Comparison of ENCODE assay signal across 8 cellular contexts in genomic region chr11:67437082-67437821, GRCh38. TPM values are rescaled to one million over a fixed set of nuclear protein-coding genes. Genes with fewer than 3 reads are reported as not detected.
DNase-seq lines count a peak whose midpoint lies in the region; ATAC-seq and TF ChIP-seq lines count a peak whose summit lies in the region.

PTPRCAP (minus strand) TSS chr11:67437682; CDS start chr11:67437619, 63 bp downstream.

- H3K27me3 ChIP-seq in testis: no peaks in the 10 kb centered on the region

- H3K4me3 ChIP-seq in testis: no peak within 1 kb of the TSS

- intact Hi-C loops in testis (cut with DNase I; ENCODE audit: low total_unique reads): no loop called here

- H3K4me3 Mint-ChIP-seq in T-cell: peak within 1 kb of the TSS; percentile 91 to 99 (median 92)
- peak within 1 kb of the TSS; percentile 94 for H3K4me3 Mint-ChIP-seq in activated naive CD8-positive, alpha-beta T cell treated with anti-CD3 and anti-CD28 coated beads, Interleukin-2, amount 50 U/mL, for 24 hours

- peak; percentile 95 for TF ChIP-seq POLR2A in GM18526 (IDR thresholded peaks at IDR 0.05; ENCODE audit: extremely low read depth, insufficient read length)
- TF ChIP-seq POLR2A in testis (IDR thresholded peaks at IDR 0.05): no peak

- peak; percentile 67 to 71 (median 70) for ATAC-seq in T-cell (replicated peaks in 1 of 4)
- peak; percentile 13 for ATAC-seq in activated naive CD8-positive, alpha-beta T cell treated with anti-CD3 and anti-CD28 coated beads, Interleukin-2, amount 50 U/mL, for 24 hours

- no peak for TF ChIP-seq CTCF in testis (IDR thresholded peaks at IDR 0.05)

- no peaks in the 10 kb centered on the region for H3K9me3 ChIP-seq in testis

- H3K27ac Mint-ChIP-seq in T-cell: peak within 1 kb of the TSS; percentile 91 to 95
- peak within 1 kb of the TSS; percentile 91 for H3K27ac Mint-ChIP-seq in activated naive CD8-positive, alpha-beta T cell treated with anti-CD3 and anti-CD28 coated beads, Interleukin-2, amount 50 U/mL, for 24 hours

- H3K27ac ChIP-seq in testis: no peak within 1 kb of the TSS

- CTCF ChIA-PET in T-cell (lab: Charles Lee): interaction anchor here in 1 of 2 donors (0.6 to 2.0 kb wide), 6 partner anchors 9 to 68 kb away, joined by 3 to 7 read pairs (median 4); partner anchors contain the start of genes PITPNM1, PPP1CA and RPS6KB2

- no peaks in the 10 kb centered on the region for H3K27me3 Mint-ChIP-seq in T-cell
- H3K27me3 Mint-ChIP-seq in activated naive CD8-positive, alpha-beta T cell treated with anti-CD3 and anti-CD28 coated beads, Interleukin-2, amount 50 U/mL, for 24 hours: no peaks in the 10 kb centered on the region

- peaks cover 4% of the 10 kb centered on the region for H3K36me3 Mint-ChIP-seq in T-cell
- H3K36me3 Mint-ChIP-seq in activated naive CD8-positive, alpha-beta T cell treated with anti-CD3 and anti-CD28 coated beads, Interleukin-2, amount 50 U/mL, for 24 hours (ENCODE audit: low read depth): peaks cover 27% of the 10 kb centered on the region

- no peaks in the 10 kb centered on the region for H3K9me3 Mint-ChIP-seq in T-cell
- H3K9me3 Mint-ChIP-seq in activated naive CD8-positive, alpha-beta T cell treated with anti-CD3 and anti-CD28 coated beads, Interleukin-2, amount 50 U/mL, for 24 hours: no peaks in the 10 kb centered on the region

- DNase-seq in T-cell: peak; percentile 64 to 86 (median 76)
- DNase-seq in activated naive CD8-positive, alpha-beta T cell treated with anti-CD3 and anti-CD28 coated beads, Interleukin-2, amount 50 U/mL, for 24 hours: peak; percentile 77
- DNase-seq in stimulated activated CD4-positive, alpha-beta T cell treated with anti-CD3 and anti-CD28 coated beads, Interleukin-12 subunit alpha, Interleukin-12 subunit beta, amount 100 ng/mL, for 4 hours: peak; percentile 76
- no peak for DNase-seq in globus pallidus (ENCODE audit: low spot score)
- DNase-seq in islet precursor cell: no peak
- no peak for DNase-seq in AG08395 (ENCODE audit: low spot score)
- no peak for DNase-seq in testis

- WGBS in testis, 2 donors: 72 to 78% methylated on average over 5 to 27 of the region's 27 CpGs

- peaks cover 1% of the 10 kb centered on the region for H3K4me1 ChIP-seq in testis

- POLR2A ChIA-PET in T-cell (lab: Charles Lee): interaction anchor here in 1 of 2 donors (0.9 to 1.2 kb wide), 3 partner anchors 29 to 34 kb away, joined by 4 to 5 read pairs (median 4); no protein-coding TSS in a partner anchor

- peaks cover 66 to 78% (median 70%) of the 10 kb centered on the region in 3 donors for H3K4me1 Mint-ChIP-seq in T-cell
- peaks cover 68% of the 10 kb centered on the region for H3K4me1 Mint-ChIP-seq in activated naive CD8-positive, alpha-beta T cell treated with anti-CD3 and anti-CD28 coated beads, Interleukin-2, amount 50 U/mL, for 24 hours

- no peaks in the 10 kb centered on the region for H3K36me3 ChIP-seq in testis (ENCODE audit: low read depth, missing control alignments)

RNA-seq across cellular contexts. Expression of gene PTPRCAP, which starts in this region (rescaled TPM):
- total RNA-seq in T-cell (100 to 1,000 TPM; 192 to 282 (median 256) TPM), testis (1 to 10 TPM; 3.1 to 5.2 TPM)
- 5.6 TPM for polyA plus RNA-seq in testis (ENCODE audit: insufficient read depth, low read depth, low replicate concordance)

Comparison
In these comparisons a context has a peak if more than half of its experiments do, and no peak if none do; other contexts are left out.
1. RNA of gene PTPRCAP (total RNA-seq): 192 to 282 TPM in T-cell; 3.1 to 5.2 TPM in testis; every median in the first group is over 10 times any median in the second.
2. DNase-seq: peak in T-cell (34 of 34), activated naive CD8-positive, alpha-beta T cell treated with anti-CD3 and anti-CD28 coated beads, Interleukin-2, amount 50 U/mL, for 24 hours (single experiment) and stimulated activated CD4-positive, alpha-beta T cell treated with anti-CD3 and anti-CD28 coated beads, Interleukin-12 subunit alpha, Interleukin-12 subunit beta, amount 100 ng/mL, for 4 hours (single experiment); none in globus pallidus (single experiment), islet precursor cell (single experiment), AG08395 (single experiment) and testis (single experiment).